In genomic region chr1:66374561-66375111, GRCh38 we compare ENCODE assay signal across 8 cellular contexts.
DNase-seq lines count a peak whose midpoint lies in the region; ATAC-seq and TF ChIP-seq lines count a peak whose summit lies in the region.

No MANE protein-coding gene starts in this region.

- H3K9me3 ChIP-seq in CD8-positive, alpha-beta T cell (ENCODE audit: low read length), result no peaks in the 10 kb centered on the region
- H3K9me3 ChIP-seq in body of pancreas, result no peaks in the 10 kb centered on the region

- H3K4me1 Mint-ChIP-seq in CD8-positive, alpha-beta T cell (ENCODE audit: low read depth), result peaks cover 64% of the 10 kb centered on the region
- peaks cover 76% of the 10 kb centered on the region for H3K4me1 Mint-ChIP-seq in activated naive CD4-positive, alpha-beta T cell treated with anti-CD3 and anti-CD28 coated beads for 36 hours (ENCODE audit: low read depth)

- TF ChIP-seq CTCF in CD8-positive, alpha-beta T cell (IDR thresholded peaks at IDR 0.05), result no peak
- TF ChIP-seq CTCF in body of pancreas (IDR thresholded peaks at IDR 0.05), result no peak

- H3K27me3 ChIP-seq in CD8-positive, alpha-beta T cell (ENCODE audit: insufficient read depth, low read length), result no peaks in the 10 kb centered on the region
- no peaks in the 10 kb centered on the region for H3K27me3 ChIP-seq in body of pancreas

- TF ChIP-seq POLR2A in body of pancreas (IDR thresholded peaks at IDR 0.05), result no peak

- CTCF ChIA-PET in CD8-positive, alpha-beta T cell (lab: Charles Lee), result interaction anchor here (0.7 to 3.8 kb wide), 4 partner anchors 21 to 123 kb away, joined by 3 to 23 read pairs (median 4); no protein-coding TSS in a partner anchor
- CTCF ChIA-PET in activated naive CD4-positive, alpha-beta T cell treated with anti-CD3 and anti-CD28 coated beads for 36 hours (lab: Charles Lee), result interaction anchor here (0.7 to 3.5 kb wide), 8 partner anchors 10 to 132 kb away, joined by 3 to 26 read pairs (median 4); no protein-coding TSS in a partner anchor

- peaks cover 41% of the 10 kb centered on the region for H3K36me3 Mint-ChIP-seq in CD8-positive, alpha-beta T cell
- H3K36me3 Mint-ChIP-seq in activated naive CD4-positive, alpha-beta T cell treated with anti-CD3 and anti-CD28 coated beads for 36 hours (ENCODE audit: low read depth), result peaks cover 28% of the 10 kb centered on the region

- peak; percentile 69 for ATAC-seq in CD8-positive, alpha-beta T cell
- ATAC-seq in GM19455 (IDR thresholded peaks at IDR 0.05; ENCODE audit: unreplicated experiment) (peak; percentile 38), HG03460 (IDR thresholded peaks at IDR 0.05; ENCODE audit: unreplicated experiment) (peak; percentile 43), body of pancreas (no peak)

- POLR2A ChIA-PET in CD8-positive, alpha-beta T cell (lab: Charles Lee), result no interaction called here

- peaks cover 48% of the 10 kb centered on the region for H3K4me1 ChIP-seq in CD8-positive, alpha-beta T cell (ENCODE audit: insufficient read depth, low read length)
- H3K4me1 ChIP-seq in body of pancreas, result no peaks in the 10 kb centered on the region

- H3K27ac ChIP-seq in CD8-positive, alpha-beta T cell (ENCODE audit: low read depth, low read length), result peak overlapping the region; percentile 19
- H3K27ac ChIP-seq in body of pancreas, result no peak overlapping the region

- no peaks in the 10 kb centered on the region for H3K9me3 Mint-ChIP-seq in CD8-positive, alpha-beta T cell
- H3K9me3 Mint-ChIP-seq in activated naive CD4-positive, alpha-beta T cell treated with anti-CD3 and anti-CD28 coated beads for 36 hours, result no peaks in the 10 kb centered on the region

- peak overlapping the region; percentile 94 for H3K27ac Mint-ChIP-seq in CD8-positive, alpha-beta T cell
- H3K27ac Mint-ChIP-seq in activated naive CD4-positive, alpha-beta T cell treated with anti-CD3 and anti-CD28 coated beads for 36 hours, result peak overlapping the region; percentile 94

- no peak overlapping the region for H3K4me3 ChIP-seq in CD8-positive, alpha-beta T cell (ENCODE audit: low read depth, low read length)
- H3K4me3 ChIP-seq in body of pancreas, result no peak overlapping the region

- peak in 1 of 7 experiments; percentile 22 for DNase-seq in CD8-positive, alpha-beta T cell
- peak; percentile 77 for DNase-seq in activated naive CD4-positive, alpha-beta T cell treated with anti-CD3 and anti-CD28 coated beads for 36 hours
- DNase-seq in iris pigment epithelial cell (ENCODE audit: low read depth) (peak; percentile 90), NCI-H187 treated with DMSO at 0.1 percent for 48 hours (lab: John Stamatoyannopoulos, UW) (no peak), body of pancreas (no peak), inferior parietal cortex (ENCODE audit: extremely low spot score) (no peak)

- intact Hi-C loops in CD8-positive, alpha-beta T cell (cut with DNase I, micrococcal nuclease), result loop anchor here (1.0 to 5.0 kb wide), 3 partner anchors 38 to 63 kb away; no protein-coding TSS in a partner anchor
- intact Hi-C loops in activated naive CD4-positive, alpha-beta T cell treated with anti-CD3 and anti-CD28 coated beads for 36 hours (cut with micrococcal nuclease), result loop anchor here (1.0 to 10.0 kb wide), 22 partner anchors 24 to 1412 kb away; partner anchors contain the start of genes GADD45A and SERBP1
- intact Hi-C loops in body of pancreas (cut with DNase I), result no loop called here

- peak overlapping the region; percentile 63 for H3K4me3 Mint-ChIP-seq in CD8-positive, alpha-beta T cell
- peak overlapping the region; percentile 50 for H3K4me3 Mint-ChIP-seq in activated naive CD4-positive, alpha-beta T cell treated with anti-CD3 and anti-CD28 coated beads for 36 hours

- no peaks in the 10 kb centered on the region for H3K27me3 Mint-ChIP-seq in CD8-positive, alpha-beta T cell (ENCODE audit: low read depth)
- no peaks in the 10 kb centered on the region for H3K27me3 Mint-ChIP-seq in activated naive CD4-positive, alpha-beta T cell treated with anti-CD3 and anti-CD28 coated beads for 36 hours (ENCODE audit: low read depth)

- WGBS in body of pancreas, 2 donors, result 57% methylated on average over 2 of the region's 2 CpGs

- H3K36me3 ChIP-seq in CD8-positive, alpha-beta T cell (ENCODE audit: insufficient read depth, low read length), result peaks cover 12% of the 10 kb centered on the region
- H3K36me3 ChIP-seq in body of pancreas (replicated peaks in 1 of 2; ENCODE audit: insufficient read depth in 1 of 2, low read depth in 2 of 2), result no peaks in the 10 kb centered on the region

Comparison
In these comparisons a context has a peak if more than half of its experiments do, and no peak if none do; other contexts are left out.
1. DNase-seq: peak in activated naive CD4-positive, alpha-beta T cell treated with anti-CD3 and anti-CD28 coated beads for 36 hours (single experiment) and iris pigment epithelial cell (single experiment); none in NCI-H187 treated with DMSO at 0.1 percent for 48 hours (single experiment), body of pancreas (0 of 4) and inferior parietal cortex (single experiment).